ENCODE assay signal across 30 cellular contexts in the genomic region with DNA sequence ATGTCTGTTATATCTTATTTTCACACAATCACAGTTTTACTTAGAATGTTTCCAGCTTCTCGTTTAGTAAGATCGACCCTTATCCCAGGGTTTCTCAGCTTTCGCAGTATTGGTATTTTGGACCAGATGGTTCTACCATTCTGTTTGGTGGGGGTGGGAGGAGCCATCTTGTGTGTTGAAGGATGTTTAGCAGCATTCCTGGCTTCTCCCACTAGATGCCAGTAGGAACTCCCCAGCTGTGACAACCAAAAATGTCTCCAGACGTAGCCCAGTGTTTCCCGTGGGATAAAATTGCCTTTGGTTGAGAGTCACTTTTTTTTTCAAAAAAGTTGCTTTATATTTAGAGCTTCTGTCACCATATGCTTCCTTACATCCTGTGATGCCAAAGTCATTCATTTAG.
A peak's percentile ranks its signal among the peaks of the same experiment; 100 is the strongest.
DNase-seq lines count a peak whose midpoint lies in the region; ATAC-seq, FAIRE-seq and TF ChIP-seq lines count a peak whose summit lies in the region.
"Had no signal": no experiment of that assay in that cellular context is flagged by ENCODE, and none has a peak within 500 bp of the region (broad histone marks: within the 10 kb centered on the region; RNA-seq: fewer than 3 reads in every experiment).

No MANE protein-coding gene starts in this region.

- H3K9me3 ChIP-seq in A673 (ENCODE audit: low read depth, low read length, poor library complexity, severe bottlenecking) (no peaks in the 10 kb centered on the region), BE2C (no peaks in the 10 kb centered on the region), pancreas (no peaks in the 10 kb centered on the region)
- H3K9me3 ChIP-seq: transverse colon had no signal

- no peaks in the 10 kb centered on the region for H3K4me1 ChIP-seq in A673 (ENCODE audit: insufficient read depth, low read length, poor library complexity, severe bottlenecking)
- no peaks in the 10 kb centered on the region for H3K4me1 ChIP-seq in BE2C
- no peaks in the 10 kb centered on the region for H3K4me1 ChIP-seq in pancreas
- H3K4me1 ChIP-seq: transverse colon had no signal

- TF ChIP-seq CTCF in A673 (conservative IDR thresholded peaks at IDR 0.05; ENCODE audit: low read depth, low read length) (no peak), BE2C (IDR thresholded peaks at IDR 0.05; ENCODE audit: low read depth, low read length) (0 out of 2 replicates have a peak, but pooled peaks have one; percentile 5), astrocyte of the cerebellum (IDR thresholded peaks at IDR 0.05; ENCODE audit: low read depth, low read length, missing control alignments) (peak; percentile 3), pancreas (IDR thresholded peaks at IDR 0.05) (no peak)

- 93 to 96% methylated on average over 5 of the region's 5 CpGs for WGBS in pancreas, 2 donors

- ATAC-seq in pancreas (no peak), GM19324 (IDR thresholded peaks at IDR 0.05; ENCODE audit: low FRiP score, unreplicated experiment) (no peak)
- ATAC-seq: activated CD4-positive, CD25-positive, alpha-beta regulatory T cell treated with anti-CD3 and anti-CD28 coated beads, Interleukin-2, amount 50 U/mL, for 24 hours; activated CD8-positive, alpha-beta T cell treated with anti-CD3 and anti-CD28 coated beads for 36 hours; K562; naive thymus-derived CD8-positive, alpha-beta T cell; sciatic nerve; stimulated activated effector memory CD8-positive, alpha-beta T cell treated with anti-CD3 and anti-CD28 coated beads, Interleukin-12 subunit alpha, Interleukin-12 subunit beta, amount 100 ng/mL, for 72 hours had no signal

- peaks cover 17% of the 10 kb centered on the region for H3K36me3 ChIP-seq in A673 (ENCODE audit: insufficient read depth, low read length, poor library complexity, severe bottlenecking)
- H3K36me3 ChIP-seq in BE2C = no peaks in the 10 kb centered on the region; the same call in 1 of the 2 replicates
- H3K36me3 ChIP-seq in pancreas = peaks cover 0 to 82% (median 7%) of the 10 kb centered on the region in 3 donors

- DNase-seq in A673 (ENCODE audit: low spot score) (peak; percentile 23), BE2C (no peak), astrocyte of the cerebellum (ENCODE audit: low read depth) (no peak), myocyte (ENCODE audit: low read depth) (peak; percentile 45), pancreas (no peak), frontal cortex (ENCODE audit: low spot score in 2 of 2) (no peak)
- DNase-seq: activated CD8-positive, alpha-beta T cell treated with anti-CD3 and anti-CD28 coated beads for 36 hours; activated naive CD8-positive, alpha-beta T cell treated with anti-CD3 and anti-CD28 coated beads, Interleukin-2, amount 10 ng/mL, durations not matched to agents 7 days and 5 days; cortex of kidney; DND-41; effector memory CD4-positive, alpha-beta T cell; GF-D8; head of caudate nucleus; HFFc6; midbrain; MM.1S; naive thymus-derived CD8-positive, alpha-beta T cell; NCI-H1105 treated with DMSO at 0.1 percent for 48 hours; NCI-H187 treated with DMSO at 0.1 percent for 48 hours; NCI-H526; SHP77; T-helper 2 cell; transverse colon had no signal

- FAIRE-seq in pancreas (lab: Jason Lieb, UNC) = no peak
- no peak for FAIRE-seq in frontal cortex (lab: Jason Lieb, UNC)
- FAIRE-seq: astrocyte, K562, keratinocyte had no signal

- H3K27me3 ChIP-seq in A673 (replicated peaks; ENCODE audit: insufficient read depth, low read depth, low read length, poor library complexity) (no peaks in the 10 kb centered on the region), BE2C (no peaks in the 10 kb centered on the region), pancreas (no peaks in the 10 kb centered on the region)
- H3K27me3 ChIP-seq: transverse colon had no signal

- intact Hi-C loops in A673 (cut with micrococcal nuclease; ENCODE audit: unreplicated experiment) = no loop called here
- intact Hi-C loops in pancreas (cut with DNase I) = no loop called here

- BruUV-seq in A673 (replicated peaks; lab: Mats Ljungman, UMichigan) = no TSS peak

- no peak overlapping the region for H3K27ac ChIP-seq in A673 (ENCODE audit: low read depth, low read length, poor library complexity, severe bottlenecking)
- no peak overlapping the region for H3K27ac ChIP-seq in pancreas
- H3K27ac ChIP-seq: transverse colon had no signal

- in situ Hi-C loops in astrocyte of the cerebellum (cut with HindIII; ENCODE audit: low sequenced_read_pairs) = no loop called here

- H3K4me3 ChIP-seq in A673 (ENCODE audit: low read depth, low read length, poor library complexity, severe bottlenecking) = no peak overlapping the region
- H3K4me3 ChIP-seq in BE2C (ENCODE audit: low read depth, low read length) = no peak overlapping the region
- H3K4me3 ChIP-seq in astrocyte of the cerebellum (ENCODE audit: low read depth, low read length) = no peak overlapping the region
- no peak overlapping the region for H3K4me3 ChIP-seq in pancreas
- H3K4me3 ChIP-seq: K562, transverse colon had no signal

- CTCF ChIA-PET in A673 (lab: Charles Lee) = no interaction called here

- POLR2A ChIA-PET in A673 (lab: Charles Lee; ENCODE audit: low non-redundant PET) = interaction anchor here (0.6 kb wide), 1 partner anchor 1989 kb away, joined by 3 read pairs; no protein-coding TSS in a partner anchor

Comparison
In these comparisons a context has a peak if more than half of its experiments do, and no peak if none do; other contexts are left out.
1. DNase-seq: peak in A673 (single experiment) and myocyte (single experiment); none in BE2C (single experiment), astrocyte of the cerebellum (single experiment), pancreas (0 of 6) and frontal cortex (0 of 2).
2. CTCF ChIP-seq: peak in BE2C (single experiment) and astrocyte of the cerebellum (single experiment); none in A673 (single experiment) and pancreas (0 of 4).